Comparison of ENCODE assay signal across 8 cellular contexts in genomic region chr19:54189668-54190502, GRCh38. TPM values are rescaled to one million over a fixed set of nuclear protein-coding genes. Genes with fewer than 3 reads are reported as not detected.
DNase-seq lines count a peak whose midpoint lies in the region; ATAC-seq and TF ChIP-seq lines count a peak whose summit lies in the region.

No MANE protein-coding gene starts in this region.

- WGBS in IMR-90 (ENCODE audit: extremely low coverage in 2 of 2, insufficient read length in 1 of 2), 2 experiments = 0% methylated on average over 35 of the region's 71 CpGs; no CpG with 5 or more reads in 1 of the 2 experiments

- no peaks in the 10 kb centered on the region for H3K9me2 ChIP-seq in OCI-LY7 (ENCODE audit: insufficient read depth, low read length)

- no peaks in the 10 kb centered on the region for H3K27me3 ChIP-seq in IMR-90 (ENCODE audit: control insufficient read depth, insufficient read depth, low read length)

- H4K20me1 ChIP-seq in IMR-90 (ENCODE audit: insufficient read depth, low read length) = peaks cover 16% of the 10 kb centered on the region
- no peaks in the 10 kb centered on the region for H4K20me1 ChIP-seq in OCI-LY7 (ENCODE audit: insufficient read depth, low read length)

- H3K4me2 ChIP-seq in IMR-90 (ENCODE audit: low read depth, low read length) (peak overlapping the region; percentile 75), OCI-LY7 (ENCODE audit: low read length) (peak overlapping the region; percentile 97)

- intact Hi-C loops in IMR-90 (cut with micrococcal nuclease) (loop anchor here (2.0 kb wide), 2 partner anchors 21 kb away; no protein-coding TSS in a partner anchor), OCI-LY7 (cut with micrococcal nuclease; ENCODE audit: unreplicated experiment) (loop anchor here (2.0 kb wide), 1 partner anchor 31 kb away; the partner anchor contains the start of gene LENG1)

- peak overlapping the region; percentile 96 for H2BK5ac ChIP-seq in IMR-90 (ENCODE audit: low read depth, low read length, poor library complexity, severe bottlenecking)

- H3K9me1 ChIP-seq in IMR-90 (ENCODE audit: insufficient read depth, low read length) = peaks cover 3% of the 10 kb centered on the region; the same call in 1 of the 2 replicates

- TF ChIP-seq POLR2A in IMR-90 (IDR thresholded peaks at IDR 0.05; ENCODE audit: low read depth, low read length) = peak; percentile 96

- H3K9ac ChIP-seq in IMR-90 (ENCODE audit: low read depth, low read length) = peak overlapping the region; percentile 88

- peaks cover 17% of the 10 kb centered on the region for H3K36me3 ChIP-seq in IMR-90 (ENCODE audit: control insufficient read depth, insufficient read depth, low read length)
- H3K36me3 ChIP-seq in OCI-LY7 (ENCODE audit: insufficient read depth, low read length) = peaks cover 19% of the 10 kb centered on the region

- H3K56ac ChIP-seq in IMR-90 (ENCODE audit: extremely low read depth, insufficient read depth, low read length) = peak overlapping the region; percentile 90; the same call in 1 of the 2 replicates

- peak overlapping the region; percentile 62 to 99 for H4K8ac ChIP-seq in IMR-90 (ENCODE audit: low read depth in 2 of 2, low read length in 2 of 2)

- H2BK120ac ChIP-seq in IMR-90 (ENCODE audit: low read depth, low read length) = peak overlapping the region; percentile 88; the same call in 1 of the 2 replicates

- H3K27ac ChIP-seq in IMR-90 (ENCODE audit: insufficient read depth, low read length) (peak overlapping the region; percentile 93), OCI-LY7 (ENCODE audit: low read depth, low read length, poor library complexity, severe bottlenecking) (peak overlapping the region; percentile 82)

- dilution Hi-C loops in IMR-90 (cut with HindIII; ENCODE audit: low sequenced_read_pairs, unreplicated experiment) = no loop called here

- CTCF ChIA-PET in IMR-90 (lab: Yijun Ruan, JAX) = interaction anchor here (0.8 to 1.1 kb wide), 2 partner anchors 76 to 200 kb away, joined by 3 read pairs; no protein-coding TSS in a partner anchor
- CTCF ChIA-PET in OCI-LY7 (lab: Charles Lee; ENCODE audit: unreplicated experiment) = interaction anchor here (0.7 to 1.4 kb wide), 3 partner anchors 46 to 199 kb away, joined by 3 to 4 read pairs (median 3); no protein-coding TSS in a partner anchor

- POLR2A ChIA-PET in IMR-90 (lab: Charles Lee; ENCODE audit: unreplicated experiment) = interaction anchor here (0.6 to 2.3 kb wide), 6 partner anchors 10 to 241 kb away, joined by 3 to 10 read pairs (median 5); partner anchors contain the start of genes LENG1 and RPS9
- POLR2A ChIA-PET in OCI-LY7 (lab: Charles Lee) = interaction anchor here (0.9 to 2.2 kb wide), 4 partner anchors 11 to 1070 kb away, joined by 3 to 10 read pairs (median 6); partner anchors contain the start of genes CNOT3, LENG1 and RPS9

- peak overlapping the region; percentile 94 for H3K14ac ChIP-seq in IMR-90 (replicated peaks; ENCODE audit: low read depth, low read length)

- peak overlapping the region; percentile 77 for H3K18ac ChIP-seq in IMR-90 (ENCODE audit: low read depth, low read length)

- no peaks in the 10 kb centered on the region for H3K9me3 ChIP-seq in IMR-90 (ENCODE audit: control insufficient read depth, insufficient read depth, low read length)
- H3K9me3 ChIP-seq in OCI-LY7 (ENCODE audit: low read length) = no peaks in the 10 kb centered on the region

- peak overlapping the region; percentile 70 for H3K4me3 ChIP-seq in IMR-90 (ENCODE audit: insufficient read depth, low read depth, low read length)
- H3K4me3 ChIP-seq in OCI-LY7 (ENCODE audit: low read depth, low read length, poor library complexity, severe bottlenecking) = peak overlapping the region; percentile 76

- H3K79me1 ChIP-seq in IMR-90 (ENCODE audit: low read depth in 1 of 2, low read length in 2 of 2) = peaks cover 24 to 48% of the 10 kb centered on the region in 2 experiments; a peak in 3 of 4 replicates

- BruUV-seq in IMR-90 (replicated peaks; lab: Mats Ljungman, UMichigan) (no TSS peak), OCI-LY7 (replicated peaks; lab: Mats Ljungman, UMichigan) (no TSS peak)

- peaks cover 21% of the 10 kb centered on the region; the same call in 1 of the 2 replicates for H3K79me2 ChIP-seq in OCI-LY7 (ENCODE audit: insufficient read depth, low read depth, low read length)

- DNase-seq in DMS114 treated with DMSO at 0.1 percent for 48 hours (lab: John Stamatoyannopoulos, UW; ENCODE audit: unreplicated experiment) (peak; percentile 100), IMR-90 (peak; percentile 100), OCI-LY7 (ENCODE audit: low spot score) (peak; percentile 100), activated T-cell treated with anti-CD3 and anti-CD28 coated beads for 4 hours (peak; percentile 100), epidermal melanocyte (ENCODE audit: insufficient read length, low spot score) (peak; percentile 97), midbrain (lab: John Stamatoyannopoulos, UW) (peak; percentile 100)
- DNase-seq in stimulated activated CD8-positive, alpha-beta memory T cell treated with anti-CD3 and anti-CD28 coated beads, Interleukin-15, amount 100 ng/mL, for 48 hours (ENCODE audit: low read depth in 2 of 2) = peak; percentile 100

- no peak for TF ChIP-seq RAD21 in IMR-90 (IDR thresholded peaks at IDR 0.05; ENCODE audit: low read length)

- H3K4me1 ChIP-seq in IMR-90 (ENCODE audit: control insufficient read depth, insufficient read depth, low read length) (peaks cover 5% of the 10 kb centered on the region), OCI-LY7 (ENCODE audit: insufficient read depth, low read length, poor library complexity, severe bottlenecking) (peaks cover 25% of the 10 kb centered on the region)

- TF ChIP-seq CTCF in IMR-90 (conservative IDR thresholded peaks at IDR 0.05; ENCODE audit: low read depth, low read length) (no peak), OCI-LY7 (conservative IDR thresholded peaks at IDR 0.05; ENCODE audit: low read length) (no peak)

- ATAC-seq in GM21529 (IDR thresholded peaks at IDR 0.05; ENCODE audit: unreplicated experiment) (peak; percentile 47), IMR-90 (ENCODE audit: low read depth) (peak; percentile 65)

- peak overlapping the region; percentile 59; the same call in 1 of the 2 replicates for H2BK20ac ChIP-seq in IMR-90 (ENCODE audit: low read depth, low read length)

- peak overlapping the region; percentile 96 for H3K4ac ChIP-seq in IMR-90 (ENCODE audit: low read depth, low read length)

- peak overlapping the region; percentile 93 for H4K91ac ChIP-seq in IMR-90 (ENCODE audit: insufficient read depth, low read depth, low read length)

- peak overlapping the region; percentile 96 for H2AFZ ChIP-seq in IMR-90 (replicated peaks; ENCODE audit: low read length, poor library complexity)
- peak overlapping the region; percentile 48; the same call in 1 of the 2 replicates for H2AFZ ChIP-seq in OCI-LY7 (ENCODE audit: low read length)

- peak overlapping the region; percentile 99 for H2AK9ac ChIP-seq in IMR-90 (replicated peaks; ENCODE audit: low read depth, low read length, poor library complexity)

- in situ Hi-C loops in IMR-90 (cut with MboI; ENCODE audit: low sequenced_read_pairs) = no loop called here

- H4K5ac ChIP-seq in IMR-90 (ENCODE audit: low read depth, low read length) = peak overlapping the region; percentile 56

- peak overlapping the region; percentile 94 for H3K23ac ChIP-seq in IMR-90 (ENCODE audit: low read depth, low read length)

- H2AK5ac ChIP-seq in IMR-90 (ENCODE audit: low read depth, low read length) = peak overlapping the region; percentile 59; the same call in 1 of the 2 replicates

- peak overlapping the region; percentile 91; the same call in 1 of the 3 replicates for H2BK15ac ChIP-seq in IMR-90 (ENCODE audit: low read depth, low read length)

TF ChIP-seq in IMR-90, 13 proteins besides CTCF, POLR2A, EP300 and RAD21 (continues in another document):
- peak; percentile 72; the same call in 1 of the 2 replicates for TF ChIP-seq MXI1 (IDR thresholded peaks at IDR 0.05; ENCODE audit: borderline replicate concordance, low read depth, low read length)
- peak; percentile 96 for TF ChIP-seq MAZ (IDR thresholded peaks at IDR 0.05; ENCODE audit: borderline replicate concordance, low read depth, low read length)

RNA-seq across cellular contexts. Expression of gene MBOAT7, which starts 0.5 kb away (rescaled TPM):
- total RNA-seq in IMR-90 (2012; rRNA removed) = 9.2 and 11.3 TPM in 2 replicates
- polyA plus RNA-seq in IMR-90 (2012; rRNA removed) = 121 and 137 TPM in 2 replicates
- 132 and 169 TPM in 2 replicates for polyA plus RNA-seq in IMR-90 (2012; cell fraction: cytosol; rRNA removed)
- 124 and 275 TPM in 2 replicates for polyA plus RNA-seq in IMR-90 (2012; cell fraction: nucleus; rRNA removed; ENCODE audit: low replicate concordance)
- 15.6 and 18.1 TPM in 2 replicates for total RNA-seq in OCI-LY7 (2014; rRNA removed; shearing (Covaris generic))
- 25.0 and 30.2 TPM in 2 replicates for total RNA-seq in OCI-LY7 (2022)

RNA-seq across cellular contexts. Expression of gene TSEN34, which starts 1.2 kb away (rescaled TPM):
- 32.1 and 34.4 TPM in 2 replicates for total RNA-seq in IMR-90 (2012; rRNA removed)
- polyA plus RNA-seq in IMR-90 (2012; rRNA removed) = 69.4 and 85.4 TPM in 2 replicates
- 76.0 and 115 TPM in 2 replicates for polyA plus RNA-seq in IMR-90 (2012; cell fraction: cytosol; rRNA removed)
- polyA plus RNA-seq in IMR-90 (2012; cell fraction: nucleus; rRNA removed; ENCODE audit: low replicate concordance) = 23.3 and 54.8 TPM in 2 replicates
- total RNA-seq in OCI-LY7 (2014; rRNA removed; shearing (Covaris generic)) = 19.3 and 23.6 TPM in 2 replicates
- 15.3 and 16.7 TPM in 2 replicates for total RNA-seq in OCI-LY7 (2022)

RNA-seq across cellular contexts. Expression of gene RPS9, which starts 10.8 kb away (rescaled TPM):
- total RNA-seq in IMR-90 (2012; rRNA removed) (1,531 and 2,225 TPM in 2 replicates), OCI-LY7 (2022) (1,267 and 1,285 TPM in 2 replicates)
- polyA plus RNA-seq in IMR-90 (2012; rRNA removed) = 2,323 and 2,588 TPM in 2 replicates
- polyA plus RNA-seq in IMR-90 (2012; cell fraction: cytosol; rRNA removed) = 5,840 and 5,869 TPM in 2 replicates
- 1,199 and 1,463 TPM in 2 replicates for polyA plus RNA-seq in IMR-90 (2012; cell fraction: nucleus; rRNA removed; ENCODE audit: low replicate concordance)
- 4,033 and 5,482 TPM in 2 replicates for total RNA-seq in OCI-LY7 (2014; rRNA removed; shearing (Covaris generic))

RNA-seq across cellular contexts. Expression of gene TMC4, which starts 16.9 kb away (rescaled TPM):
- 0.28 and 0.72 TPM in 2 replicates for total RNA-seq in IMR-90 (2012; rRNA removed)
- 1.1 and 1.3 TPM in 2 replicates for polyA plus RNA-seq in IMR-90 (2012; rRNA removed)
- polyA plus RNA-seq in IMR-90 (2012; cell fraction: cytosol; rRNA removed) = 2.3 and 2.6 TPM in 2 replicates
- 3.1 and 5.7 TPM in 2 replicates for polyA plus RNA-seq in IMR-90 (2012; cell fraction: nucleus; rRNA removed; ENCODE audit: low replicate concordance)
- total RNA-seq in OCI-LY7 (2014; rRNA removed; shearing (Covaris generic)) = not detected in 2 replicates
- not detected in 2 replicates for total RNA-seq in OCI-LY7 (2022)

RNA-seq across cellular contexts. Expression of gene LENG1, which starts 30.4 kb away (rescaled TPM):
- total RNA-seq in IMR-90 (2012; rRNA removed) (2.7 and 5.0 TPM in 2 replicates), OCI-LY7 (2022) (4.7 and 5.1 TPM in 2 replicates)
- 5.3 and 6.1 TPM in 2 replicates for polyA plus RNA-seq in IMR-90 (2012; rRNA removed)
- polyA plus RNA-seq in IMR-90 (2012; cell fraction: cytosol; rRNA removed) = 4.1 and 8.6 TPM in 2 replicates
- 2.3 and 4.0 TPM in 2 replicates for polyA plus RNA-seq in IMR-90 (2012; cell fraction: nucleus; rRNA removed; ENCODE audit: low replicate concordance)
- 8.0 TPM in 2 replicates for total RNA-seq in OCI-LY7 (2014; rRNA removed; shearing (Covaris generic))

Comparison
In these comparisons a context has a peak if more than half of its experiments do, and no peak if none do; other contexts are left out.
1. Peak in every context shown above with its lines: DNase-seq, ATAC-seq, H3K4me3 ChIP-seq and H3K27ac ChIP-seq.